Comparison of ENCODE assay signal across 8 cellular contexts in the genomic region with DNA sequence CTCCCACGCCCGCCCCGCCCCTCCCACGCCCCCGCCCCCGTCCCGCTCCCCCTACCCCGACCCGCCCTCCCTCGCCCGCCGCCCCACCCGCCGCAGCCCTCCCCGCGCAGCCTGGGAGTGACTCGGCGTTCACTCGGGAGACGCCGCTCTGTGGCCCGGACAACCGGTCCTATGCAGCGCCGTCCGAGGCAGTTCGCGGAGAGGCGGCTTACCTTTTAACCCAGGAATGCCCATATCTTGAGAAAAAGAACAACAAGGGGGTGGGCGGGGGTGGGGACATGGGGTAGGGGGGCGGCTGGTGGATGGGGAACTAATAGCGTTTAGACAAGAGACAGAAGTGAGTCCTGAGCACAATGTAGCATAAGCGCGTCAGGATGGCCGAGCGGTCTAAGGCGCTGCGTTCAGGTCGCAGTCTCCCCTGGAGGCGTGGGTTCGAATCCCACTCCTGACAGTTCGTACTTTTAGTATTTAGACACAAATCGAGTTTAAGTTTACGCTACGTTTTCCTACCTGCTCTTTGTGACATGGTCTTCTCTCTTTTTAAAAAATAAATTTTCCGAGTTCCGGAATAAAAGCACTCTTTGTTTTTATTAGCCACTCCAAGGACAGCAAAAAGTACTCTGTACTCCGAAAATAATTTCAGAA. TPM values are rescaled to one million over a fixed set of nuclear protein-coding genes. Genes with fewer than 3 reads are reported as not detected.
DNase-seq lines count a peak whose midpoint lies in the region; ATAC-seq and TF ChIP-seq lines count a peak whose summit lies in the region.

No MANE protein-coding gene starts in this region.

- H3K36me3 ChIP-seq in cardiac muscle cell (no peaks in the 10 kb centered on the region), trophoblast cell (ENCODE audit: control insufficient read depth in 1 of 2, insufficient read depth in 2 of 2, low read length in 2 of 2) (no peaks in the 10 kb centered on the region), transverse colon (no peaks in the 10 kb centered on the region)

- in situ Hi-C loops in transverse colon (cut with MboI; ENCODE audit: low pct_ligation_motif_present in 1 of 4, low pct_unique_long_range_greater_than_20kb in 1 of 4, low sequenced_read_pairs in 3 of 4): no loop called here

- TF ChIP-seq CTCF in GM10248 (IDR thresholded peaks at IDR 0.05; ENCODE audit: control extremely low read depth, extremely low read depth, low read depth, missing control alignments): no peak
- TF ChIP-seq CTCF in HFF-Myc (IDR thresholded peaks at IDR 0.05; ENCODE audit: low read depth, low read length, missing control alignments): no peak
- TF ChIP-seq CTCF in cardiac muscle cell (IDR thresholded peaks at IDR 0.05; ENCODE audit: low read depth, low read length): no peak
- peak in 2 of 5 experiments; percentile 19 to 24 for TF ChIP-seq CTCF in transverse colon (IDR thresholded peaks at IDR 0.05)

- peaks cover 21% of the 10 kb centered on the region for H3K4me1 Mint-ChIP-seq in activated naive CD8-positive, alpha-beta T cell treated with anti-CD3 and anti-CD28 coated beads, Interleukin-2, amount 10 ng/mL, durations not matched to agents 7 days and 5 days

- no peak overlapping the region for H2AFZ ChIP-seq in trophoblast cell (ENCODE audit: insufficient read depth, low read length, poor library complexity)

- H3K9me3 Mint-ChIP-seq in activated naive CD8-positive, alpha-beta T cell treated with anti-CD3 and anti-CD28 coated beads, Interleukin-2, amount 10 ng/mL, durations not matched to agents 7 days and 5 days: no peaks in the 10 kb centered on the region

- no peaks in the 10 kb centered on the region for H3K9me3 ChIP-seq in cardiac muscle cell (ENCODE audit: low read depth)
- H3K9me3 ChIP-seq in trophoblast cell (ENCODE audit: insufficient read depth, low read depth, low read length): no peaks in the 10 kb centered on the region
- H3K9me3 ChIP-seq in transverse colon: no peaks in the 10 kb centered on the region

- H3K14ac ChIP-seq in trophoblast cell (ENCODE audit: low read length): no peak overlapping the region

- CTCF ChIA-PET in GM10248 (lab: Yijun Ruan, JAX): interaction anchor here (1.0 to 1.4 kb wide), 5 partner anchors 10 to 44 kb away, joined by 3 to 5 read pairs (median 4); a partner anchor contains a TSS

- H3K79me1 ChIP-seq in trophoblast cell (ENCODE audit: low read length): peaks cover 8% of the 10 kb centered on the region

- no peak overlapping the region for H3K18ac ChIP-seq in trophoblast cell (ENCODE audit: low read length)

- H2BK12ac ChIP-seq in trophoblast cell (ENCODE audit: low read length): no peak overlapping the region

- no peak overlapping the region for H2AK5ac ChIP-seq in trophoblast cell (ENCODE audit: low read length)

- H4K12ac ChIP-seq in trophoblast cell (ENCODE audit: low read depth, low read length): no peak overlapping the region

- H3K9ac ChIP-seq in trophoblast cell (ENCODE audit: low read length): no peak overlapping the region

- H3K4me1 ChIP-seq in cardiac muscle cell (ENCODE audit: low read depth): no peaks in the 10 kb centered on the region
- H3K4me1 ChIP-seq in trophoblast cell (ENCODE audit: control insufficient read depth in 1 of 2, insufficient read depth in 2 of 2, low read length in 2 of 2): no peaks in the 10 kb centered on the region
- H3K4me1 ChIP-seq in transverse colon: peaks cover 0 to 16% (median 5%) of the 10 kb centered on the region in 4 donors

- peaks cover 5% of the 10 kb centered on the region for H3K79me2 ChIP-seq in trophoblast cell (ENCODE audit: control insufficient read depth, insufficient read depth, low read length, poor library complexity)

- intact Hi-C loops in transverse colon (cut with DNase I; ENCODE audit: low total_unique reads): no loop called here

- H3K4me3 Mint-ChIP-seq in activated naive CD8-positive, alpha-beta T cell treated with anti-CD3 and anti-CD28 coated beads, Interleukin-2, amount 10 ng/mL, durations not matched to agents 7 days and 5 days: peak overlapping the region; percentile 77

- H2BK120ac ChIP-seq in trophoblast cell (ENCODE audit: insufficient read depth, low read length, poor library complexity): no peak overlapping the region

- H3K4me3 ChIP-seq in HFF-Myc (replicated peaks; ENCODE audit: low read depth, low read length) (peak overlapping the region; percentile 58), cardiac muscle cell (peak overlapping the region; percentile 58), trophoblast cell (ENCODE audit: low read depth, low read length) (peak overlapping the region; percentile 75), transverse colon (peak overlapping the region; percentile 37 to 65 (median 56))

- POLR2A ChIA-PET in GM10248 (lab: Yijun Ruan, JAX): interaction anchor here (1.4 kb wide), 1 partner anchor 47 kb away, joined by 3 read pairs; no protein-coding TSS in a partner anchor
- POLR2A ChIA-PET in activated naive CD8-positive, alpha-beta T cell treated with anti-CD3 and anti-CD28 coated beads, Interleukin-2, amount 10 ng/mL, durations not matched to agents 7 days and 5 days (lab: Charles Lee): interaction anchor here (0.6 to 2.4 kb wide), 3 partner anchors 13 to 172 kb away, joined by 3 to 17 read pairs (median 7); no protein-coding TSS in a partner anchor

- H3K27me3 Mint-ChIP-seq in activated naive CD8-positive, alpha-beta T cell treated with anti-CD3 and anti-CD28 coated beads, Interleukin-2, amount 10 ng/mL, durations not matched to agents 7 days and 5 days: no peaks in the 10 kb centered on the region

- no peak overlapping the region for H3K23ac ChIP-seq in trophoblast cell (ENCODE audit: low read length)

- no peak overlapping the region for H4K91ac ChIP-seq in trophoblast cell (ENCODE audit: low read depth, low read length)

- no peak overlapping the region for H4K8ac ChIP-seq in trophoblast cell (ENCODE audit: low read depth, low read length)

- H3K4ac ChIP-seq in trophoblast cell (ENCODE audit: low read depth, low read length): no peak overlapping the region

- H2BK5ac ChIP-seq in trophoblast cell (ENCODE audit: low read depth, low read length, poor library complexity): no peak overlapping the region

- no peak for TF ChIP-seq EP300 in transverse colon (IDR thresholded peaks at IDR 0.05; ENCODE audit: low read depth)

- H3K27me3 ChIP-seq in cardiac muscle cell (no peaks in the 10 kb centered on the region), trophoblast cell (ENCODE audit: insufficient read depth, low read length) (no peaks in the 10 kb centered on the region), transverse colon (no peaks in the 10 kb centered on the region)

- peak; percentile 92 for DNase-seq in GM10248 (ENCODE audit: extremely low spot score)
- DNase-seq in HFF-Myc (ENCODE audit: extremely low read depth, low read depth): no peak
- peak; percentile 79 for DNase-seq in MV-4-11 (lab: John Stamatoyannopoulos, UW)
- DNase-seq in SKM-1 treated with dmso at 0.1 percent for 144 hours (lab: John Stamatoyannopoulos, UW; ENCODE audit: unreplicated experiment): peak; percentile 63
- peak; percentile 83 for DNase-seq in activated naive CD8-positive, alpha-beta T cell treated with anti-CD3 and anti-CD28 coated beads, Interleukin-2, amount 10 ng/mL, durations not matched to agents 7 days and 5 days
- peak; percentile 93 to 94 for DNase-seq in cardiac muscle cell (ENCODE audit: low read depth in 1 of 2, low spot score in 1 of 2)
- peak; percentile 82 to 86 for DNase-seq in trophoblast cell
- DNase-seq in transverse colon: peak; percentile 90

- no CpG with 5 or more reads among the region's 48 CpGs for WGBS in trophoblast cell (ENCODE audit: extremely low coverage, insufficient coverage, insufficient read length)
- WGBS in transverse colon (ENCODE audit: low coverage in 1 of 2), 2 donors: 1% methylated on average over 18 to 25 of the region's 48 CpGs

- ATAC-seq in activated naive CD8-positive, alpha-beta T cell treated with anti-CD3 and anti-CD28 coated beads, Interleukin-2, amount 10 ng/mL, durations not matched to agents 7 days and 5 days (ENCODE audit: low read depth): peak; percentile 85

- peak overlapping the region; percentile 63 for H3K4me2 ChIP-seq in trophoblast cell (ENCODE audit: low read length)

- no peaks in the 10 kb centered on the region for H3K36me3 Mint-ChIP-seq in activated naive CD8-positive, alpha-beta T cell treated with anti-CD3 and anti-CD28 coated beads, Interleukin-2, amount 10 ng/mL, durations not matched to agents 7 days and 5 days

- H3K27ac ChIP-seq in cardiac muscle cell: peak overlapping the region; percentile 90
- peak overlapping the region; percentile 93 for H3K27ac ChIP-seq in trophoblast cell (ENCODE audit: low read depth, low read length)
- peak overlapping the region; percentile 94 to 99 (median 95) for H3K27ac ChIP-seq in transverse colon

- H3K27ac Mint-ChIP-seq in activated naive CD8-positive, alpha-beta T cell treated with anti-CD3 and anti-CD28 coated beads, Interleukin-2, amount 10 ng/mL, durations not matched to agents 7 days and 5 days: peak overlapping the region; percentile 76

- peak; percentile 9 for TF ChIP-seq POLR2A in transverse colon (IDR thresholded peaks at IDR 0.05)

RNA-seq across cellular contexts. Expression of a gene that starts 17.2 kb away (rescaled TPM):
- total RNA-seq in activated naive CD8-positive, alpha-beta T cell treated with anti-CD3 and anti-CD28 coated beads, Interleukin-2, amount 10 ng/mL, durations not matched to agents 7 days and 5 days: 10 to 100 TPM; 83.1 to 86.4 TPM
- total RNA-seq in cardiac muscle cell (56.6 and 57.1 TPM in 2 replicates), transverse colon (10 to 100 TPM; 20.3 to 69.6 (median 62.8) TPM)
- 54.7 and 62.4 TPM in 2 replicates for polyA plus RNA-seq in cardiac muscle cell
- 24.2 and 24.8 TPM in 2 replicates for polyA plus RNA-seq in trophoblast cell (2013)

RNA-seq across cellular contexts. Expression of a gene that starts 20.9 kb away (rescaled TPM):
- under 1 TPM in 1 of 2 experiments, not detected in 1; 0.11 TPM for total RNA-seq in activated naive CD8-positive, alpha-beta T cell treated with anti-CD3 and anti-CD28 coated beads, Interleukin-2, amount 10 ng/mL, durations not matched to agents 7 days and 5 days
- not detected in 2 replicates for total RNA-seq in cardiac muscle cell
- polyA plus RNA-seq in cardiac muscle cell: 0.14 and 0.35 TPM in 2 replicates
- 0.01 TPM in 1 of 2 replicates, not detected in the other for polyA plus RNA-seq in trophoblast cell (2013)
- under 1 TPM in 1 of 4 donors, not detected in 3; 0.32 TPM for total RNA-seq in transverse colon
